8 cellular contexts compared by ENCODE assay signal in genomic region chr12:57086951-57087688, GRCh38. TPM values are rescaled to one million over a fixed set of nuclear protein-coding genes. Genes with fewer than 3 reads are reported as not detected.
DNase-seq lines count a peak whose midpoint lies in the region; ATAC-seq, FAIRE-seq and TF ChIP-seq lines count a peak whose summit lies in the region.

No MANE protein-coding gene starts in this region.

- H3K9me3 ChIP-seq in neural progenitor cell (ENCODE audit: low read depth) = no peaks in the 10 kb centered on the region
- H3K9me3 ChIP-seq in stomach = no peaks in the 10 kb centered on the region

- peak overlapping the region; percentile 83 for H3K27ac Mint-ChIP-seq in neural progenitor cell

- no peak for TF ChIP-seq CTCF in AG04449 (IDR thresholded peaks at IDR 0.05; ENCODE audit: insufficient read depth, low read length, missing control alignments)
- TF ChIP-seq CTCF in fibroblast of villous mesenchyme (IDR thresholded peaks at IDR 0.05; ENCODE audit: insufficient read depth, low read depth, low read length) = no peak
- TF ChIP-seq CTCF in neural progenitor cell (IDR thresholded peaks at IDR 0.05) = no peak
- no peak for TF ChIP-seq CTCF in stomach (IDR thresholded peaks at IDR 0.05)

- POLR2A ChIA-PET in AG04449 (lab: Yijun Ruan, JAX) = interaction anchor here (0.8 to 5.0 kb wide), 10 partner anchors 8 to 362 kb away, joined by 3 to 81 read pairs (median 4); partner anchors contain the start of genes NACA, NEMP1, SHMT2 and STAT6

- TF ChIP-seq EP300 in stomach (IDR thresholded peaks at IDR 0.05) = no peak

- no peaks in the 10 kb centered on the region for H3K9me3 Mint-ChIP-seq in neural progenitor cell

- H3K27me3 Mint-ChIP-seq in neural progenitor cell (ENCODE audit: insufficient read depth, low read depth) = peaks cover 7% of the 10 kb centered on the region

- ATAC-seq in HG03354 (IDR thresholded peaks at IDR 0.05; ENCODE audit: poor library complexity, severe bottlenecking, unreplicated experiment) = peak; percentile 32

- no peaks in the 10 kb centered on the region for H3K36me3 ChIP-seq in neural progenitor cell
- H3K36me3 ChIP-seq in stomach = peaks cover 10 to 13% (median 13%) of the 10 kb centered on the region in 4 donors

- no peak for FAIRE-seq in RCC 7860 (lab: Jason Lieb, UNC)

- peaks cover 18% of the 10 kb centered on the region for H3K4me1 ChIP-seq in neural progenitor cell
- peaks cover 37 to 61% (median 47%) of the 10 kb centered on the region in 4 donors for H3K4me1 ChIP-seq in stomach

- peaks cover 44% of the 10 kb centered on the region for H3F3A ChIP-seq in neural progenitor cell (ENCODE audit: low read depth)

- peaks cover 46% of the 10 kb centered on the region for H3K4me1 Mint-ChIP-seq in neural progenitor cell

- peak overlapping the region; percentile 83 for H3K4me2 ChIP-seq in neural progenitor cell

- H3K4me3 Mint-ChIP-seq in neural progenitor cell = peak overlapping the region; percentile 92

- TF ChIP-seq POLR2A in GM18951 (IDR thresholded peaks at IDR 0.05; ENCODE audit: extremely low read depth, insufficient read depth, insufficient read length) (peak; percentile 62), stomach (IDR thresholded peaks at IDR 0.05) (peak in 2 of 4 donors; percentile 8 to 30)

- H3K27me3 ChIP-seq in neural progenitor cell (no peaks in the 10 kb centered on the region), stomach (no peaks in the 10 kb centered on the region)

- H3K9ac ChIP-seq in neural progenitor cell = no peak overlapping the region

- H3K36me3 Mint-ChIP-seq in neural progenitor cell = peaks cover 9% of the 10 kb centered on the region

- 0 to 1% (median 1%) methylated on average over 21 to 53 of the region's 54 CpGs for WGBS in stomach, 5 donors

- DNase-seq in AG04449 (ENCODE audit: low read depth, low spot score) (no peak), RCC 7860 (ENCODE audit: low spot score) (peak; percentile 59), fibroblast of villous mesenchyme (ENCODE audit: low read depth) (peak; percentile 90), neural progenitor cell (ENCODE audit: low spot score) (peak; percentile 89), stomach (peak; percentile 83)
- peak; percentile 85 for DNase-seq in activated effector memory CD4-positive, alpha-beta T cell treated with Interleukin-2 at 50 U/mL for 16 hours

- intact Hi-C loops in stomach (cut with DNase I; ENCODE audit: low total_unique reads) = no loop called here

- peak overlapping the region; percentile 53 for H2AFZ ChIP-seq in neural progenitor cell (replicated peaks)

- H3K4me3 ChIP-seq in AG04449 (ENCODE audit: low read depth, low read length) (peak overlapping the region; percentile 79), fibroblast of villous mesenchyme (ENCODE audit: low read depth, low read length) (peak overlapping the region; percentile 83), neural progenitor cell (peak overlapping the region; percentile 74), stomach (peak overlapping the region; percentile 87 to 93 (median 90))

- CTCF ChIA-PET in AG04449 (lab: Yijun Ruan, JAX) = interaction anchor here (0.6 to 16.5 kb wide), 5 partner anchors 8 to 127 kb away, joined by 3 to 218 read pairs (median 4); partner anchors contain the start of genes NEMP1 and STAT6

- in situ Hi-C loops in GM18951 (cut with MboI; ENCODE audit: low sequenced_read_pairs, unreplicated experiment) = no loop called here

- peaks cover 25% of the 10 kb centered on the region for H4K20me1 ChIP-seq in neural progenitor cell (ENCODE audit: low read depth)

- H3K27ac ChIP-seq in neural progenitor cell (peak overlapping the region; percentile 85), stomach (peak overlapping the region; percentile 93 to 99 (median 98))

- H3K79me2 ChIP-seq in neural progenitor cell (ENCODE audit: low read depth) = peaks cover 28% of the 10 kb centered on the region

RNA-seq across cellular contexts. Expression of gene NAB2, which starts 1.8 kb away (rescaled TPM):
- 38.0 and 39.6 TPM in 2 replicates for total RNA-seq in fibroblast of villous mesenchyme
- total RNA-seq in neural progenitor cell (ENCODE audit: low replicate concordance) = 19.8 and 41.3 TPM in 2 replicates
- total RNA-seq in stomach = 10 to 100 TPM in 2 of 5 donors, 1 to 10 TPM in 2, not detected in 1; 1.7 to 12.1 (median 8.3) TPM
- polyA plus RNA-seq in stomach = 10 to 100 TPM; 14.1 to 16.6 (median 16.3) TPM

RNA-seq across cellular contexts. Expression of gene NEMP1, which starts 8.5 kb away (rescaled TPM):
- total RNA-seq in fibroblast of villous mesenchyme (10.0 and 19.0 TPM in 2 replicates), neural progenitor cell (ENCODE audit: low replicate concordance) (55.3 and 72.0 TPM in 2 replicates), stomach (10 to 100 TPM in 1 of 5 donors, 1 to 10 TPM in 4; 1.2 to 16.7 (median 2.7) TPM)
- polyA plus RNA-seq in stomach = 1 to 10 TPM; 1.1 to 3.8 (median 2.2) TPM

RNA-seq across cellular contexts. Expression of gene STAT6, which starts 24.0 kb away (rescaled TPM):
- total RNA-seq in fibroblast of villous mesenchyme = 81.5 and 81.6 TPM in 2 replicates
- total RNA-seq in neural progenitor cell (ENCODE audit: low replicate concordance) = 12.9 and 21.6 TPM in 2 replicates
- total RNA-seq in stomach = 100 to 1,000 TPM in 4 of 5 donors, 10 to 100 TPM in 1; 81.9 to 343 (median 209) TPM
- 100 to 1,000 TPM; 138 to 477 (median 147) TPM for polyA plus RNA-seq in stomach

RNA-seq across cellular contexts. Expression of gene MYO1A, which starts 37.2 kb away (rescaled TPM):
- total RNA-seq in fibroblast of villous mesenchyme = under 0.01 TPM in 1 of 2 replicates, not detected in the other
- total RNA-seq in neural progenitor cell (ENCODE audit: low replicate concordance) = 0.19 TPM in 1 of 2 replicates, not detected in the other
- total RNA-seq in stomach = 10 to 100 TPM in 4 of 5 donors, 1 to 10 TPM in 1; 2.7 to 97.3 (median 19.3) TPM
- 10 to 100 TPM in 1 of 3 donors, 1 to 10 TPM in 1, under 1 TPM in 1; 0.70 to 16.2 (median 1.2) TPM for polyA plus RNA-seq in stomach

RNA-seq across cellular contexts. Expression of gene LRP1, which starts 41.2 kb away (rescaled TPM):
- total RNA-seq in fibroblast of villous mesenchyme (228 and 277 TPM in 2 replicates), neural progenitor cell (ENCODE audit: low replicate concordance) (13.9 and 31.9 TPM in 2 replicates), stomach (100 to 1,000 TPM in 4 of 5 donors, 10 to 100 TPM in 1; 97.8 to 510 (median 129) TPM)
- polyA plus RNA-seq in stomach = 10 to 100 TPM; 13.5 to 25.9 (median 13.6) TPM
